ENCODE assay signal across 21 cellular contexts in the genomic region with DNA sequence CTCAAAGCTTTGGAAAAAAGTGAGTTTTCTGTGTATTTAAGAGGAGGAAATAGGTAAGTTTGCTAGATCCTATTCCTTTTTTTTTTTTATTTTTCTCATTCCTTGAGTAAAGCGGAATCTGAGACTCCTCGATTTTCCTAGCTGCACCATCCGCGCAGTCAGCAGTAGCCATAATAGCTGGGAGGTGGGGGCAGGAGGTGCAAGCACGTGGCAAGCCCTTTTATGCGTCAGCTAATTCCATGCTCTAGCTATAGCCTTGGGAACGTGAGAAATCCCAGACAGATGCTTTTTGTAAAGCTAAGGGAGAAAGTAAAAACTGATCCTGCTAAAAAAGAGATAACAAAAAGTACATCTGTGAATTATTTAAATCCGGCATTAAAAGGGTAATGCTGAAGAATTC.
"Had no signal": no experiment of that assay in that cellular context is flagged by ENCODE, and none has a peak within 500 bp of the region (broad histone marks: within the 10 kb centered on the region; RNA-seq: fewer than 3 reads in every experiment).

No MANE protein-coding gene starts in this region.

- H3K27ac ChIP-seq: epithelial cell of prostate, esophagus muscularis mucosa, gastroesophageal sphincter, left ventricle myocardium inferior, lower lobe of right lung, right atrium auricular region, sigmoid colon had no signal

- ATAC-seq: effector memory CD8-positive, alpha-beta T cell; gastroesophageal sphincter; left cardiac atrium; lower lobe of right lung; natural killer cell treated with Interleukin-12 subunit alpha and Interleukin-12 subunit beta and Interleukin-15 and Interleukin-18, amount 100 ng/mL, for 72 hours had no signal

- H3K36me3 ChIP-seq: esophagus muscularis mucosa, gastroesophageal sphincter, left ventricle myocardium inferior, lower lobe of right lung, right atrium auricular region, sigmoid colon had no signal

- H3K36me3 Mint-ChIP-seq: immature natural killer cell; memory B cell; mesothelial cell of epicardium; natural killer cell treated with Interleukin-12 subunit alpha and Interleukin-12 subunit beta and Interleukin-15 and Interleukin-18, amount 100 ng/mL, for 72 hours had no signal

- H3K9me3 Mint-ChIP-seq: effector memory CD8-positive, alpha-beta T cell; immature natural killer cell; mesothelial cell of epicardium; natural killer cell treated with Interleukin-12 subunit alpha and Interleukin-12 subunit beta and Interleukin-15 and Interleukin-18, amount 100 ng/mL, for 72 hours had no signal

- H3K27me3 ChIP-seq: esophagus muscularis mucosa, right atrium auricular region, sigmoid colon had no signal

- H3K27ac Mint-ChIP-seq: effector memory CD8-positive, alpha-beta T cell; immature natural killer cell; memory B cell; mesothelial cell of epicardium; natural killer cell treated with Interleukin-12 subunit alpha and Interleukin-12 subunit beta and Interleukin-15 and Interleukin-18, amount 100 ng/mL, for 72 hours had no signal

- H3K4me3 Mint-ChIP-seq: effector memory CD8-positive, alpha-beta T cell; immature natural killer cell; memory B cell; mesothelial cell of epicardium; natural killer cell treated with Interleukin-12 subunit alpha and Interleukin-12 subunit beta and Interleukin-15 and Interleukin-18, amount 100 ng/mL, for 72 hours had no signal

- H3K4me1 Mint-ChIP-seq: immature natural killer cell, memory B cell, mesothelial cell of epicardium had no signal

- H3K4me1 ChIP-seq: esophagus muscularis mucosa, gastroesophageal sphincter, left ventricle myocardium inferior, lower lobe of right lung, right atrium auricular region, sigmoid colon had no signal

- DNase-seq: cortex of kidney; effector memory CD8-positive, alpha-beta T cell; foreskin fibroblast; glutamatergic neuron; immature natural killer cell; left cardiac atrium; left ventricle myocardium inferior; lower lobe of right lung; occipital lobe; posterior cingulate gyrus; sigmoid colon; small intestine; stimulated activated CD4-positive, alpha-beta T cell treated with anti-CD3 and anti-CD28 coated beads, Interleukin-12 subunit alpha, Interleukin-12 subunit beta, amount 100 ng/mL, for 4 hours; stimulated activated naive CD4-positive, alpha-beta T cell treated with Interleukin-2 at 50 U/mL for 16 hours had no signal

- H3K4me3 ChIP-seq: esophagus muscularis mucosa, gastroesophageal sphincter, left ventricle myocardium inferior, lower lobe of right lung, right atrium auricular region, sigmoid colon had no signal
